Comparison of ENCODE assay signal across 21 cellular contexts in genomic region chr3:64255941-64256340, GRCh38. TPM values are rescaled to one million over a fixed set of nuclear protein-coding genes. Genes with fewer than 3 reads are reported as not detected.
"Had no signal": no experiment of that assay in that cellular context is flagged by ENCODE, and none has a peak within 500 bp of the region (broad histone marks: within the 10 kb centered on the region; RNA-seq: fewer than 3 reads in every experiment).

No MANE protein-coding gene starts in this region.

- H3K9me3 Mint-ChIP-seq: activated T-cell treated with anti-CD3 and anti-CD28 coated beads, Interleukin-2, amount 50 U/mL, for 24 hours; activated T-helper 17 cell treated with anti-CD3 and anti-CD28 coated beads, Interleukin-2, amount 50 U/mL, for 72 hours had no signal

- H3K27ac ChIP-seq: brain microvascular endothelial cell, esophagus squamous epithelium, gastrocnemius medialis, left lung, spleen, tibial artery had no signal

- H3K27me3 ChIP-seq: brain microvascular endothelial cell, esophagus squamous epithelium, gastrocnemius medialis, left lung, spleen, tibial artery had no signal

- H3K4me1 ChIP-seq: left lung, spleen had no signal

- ATAC-seq: activated naive CD4-positive, alpha-beta T cell treated with anti-CD3 and anti-CD28 coated beads, Interleukin-2, amount 50 U/mL, for 72 hours; activated T-helper 17 cell treated with anti-CD3 and anti-CD28 coated beads, Interleukin-2, amount 50 U/mL, for 72 hours; gastrocnemius medialis; left lung; naive thymus-derived CD8-positive, alpha-beta T cell; stimulated activated naive CD8-positive, alpha-beta T cell treated with anti-CD3 and anti-CD28 coated beads, Interleukin-15, Interleukin-2, amounts not matched to agents 100 U/mL and 50 U/mL, for 24 hours had no signal

- H3K36me3 ChIP-seq: brain microvascular endothelial cell, esophagus squamous epithelium, gastrocnemius medialis, left lung, spleen had no signal

- H3K4me3 Mint-ChIP-seq: activated T-cell treated with anti-CD3 and anti-CD28 coated beads, Interleukin-2, amount 50 U/mL, for 24 hours; activated T-helper 17 cell treated with anti-CD3 and anti-CD28 coated beads, Interleukin-2, amount 50 U/mL, for 72 hours; naive thymus-derived CD8-positive, alpha-beta T cell had no signal

- H3K9me3 ChIP-seq: esophagus squamous epithelium, gastrocnemius medialis, left lung, spleen, tibial artery had no signal

- FAIRE-seq: colon, urothelium cell line had no signal

- H3K36me3 Mint-ChIP-seq: activated naive CD4-positive, alpha-beta T cell treated with anti-CD3 and anti-CD28 coated beads, Interleukin-2, amount 50 U/mL, for 72 hours; naive thymus-derived CD8-positive, alpha-beta T cell had no signal

- DNase-seq: activated T-cell treated with anti-CD3 and anti-CD28 coated beads, Interleukin-2, amount 50 U/mL, for 24 hours; aorta; brain microvascular endothelial cell; central memory CD4-positive, alpha-beta T cell; effector memory CD4-positive, alpha-beta T cell; esophagus squamous epithelium; gastrocnemius medialis; kidney glomerular epithelial cell; left lung; naive thymus-derived CD8-positive, alpha-beta T cell; retina; spleen; stimulated activated CD4-positive, alpha-beta T cell treated with anti-CD3 and anti-CD28 coated beads, Interleukin-4, amount 100 ng/mL, for 4 hours; stimulated activated naive CD8-positive, alpha-beta T cell treated with anti-CD3 and anti-CD28 coated beads, Interleukin-15, Interleukin-2, amounts not matched to agents 100 U/mL and 50 U/mL, for 24 hours; tibial artery had no signal

- H3K4me1 Mint-ChIP-seq: activated T-helper 17 cell treated with anti-CD3 and anti-CD28 coated beads, Interleukin-2, amount 50 U/mL, for 72 hours; naive thymus-derived CD8-positive, alpha-beta T cell had no signal

- H3K4me3 ChIP-seq: esophagus squamous epithelium, gastrocnemius medialis, left lung, lung, spleen, tibial artery had no signal

- H3K27ac Mint-ChIP-seq: activated naive CD4-positive, alpha-beta T cell treated with anti-CD3 and anti-CD28 coated beads, Interleukin-2, amount 50 U/mL, for 72 hours; activated T-cell treated with anti-CD3 and anti-CD28 coated beads, Interleukin-2, amount 50 U/mL, for 24 hours; activated T-helper 17 cell treated with anti-CD3 and anti-CD28 coated beads, Interleukin-2, amount 50 U/mL, for 72 hours; naive thymus-derived CD8-positive, alpha-beta T cell had no signal

RNA-seq across cellular contexts. Expression of gene PRICKLE2, which starts 30.7 kb away (rescaled TPM):
- total RNA-seq: activated naive CD4-positive, alpha-beta T cell treated with anti-CD3 and anti-CD28 coated beads, Interleukin-2, amount 50 U/mL, for 72 hours; activated T-helper 17 cell treated with anti-CD3 and anti-CD28 coated beads, Interleukin-2, amount 50 U/mL, for 72 hours; naive thymus-derived CD8-positive, alpha-beta T cell; T-helper 2 cell treated with Interferon-gamma antibody and Interleukin-4, amounts not matched to agents 100 ng/mL and 5 ng/mL, for 36 hours had no signal
- polyA plus RNA-seq: naive thymus-derived CD8-positive, alpha-beta T cell had no signal
